Comparison of ENCODE assay signal across 8 cellular contexts in genomic region chr4:118865091-118865708, GRCh38. TPM values are rescaled to one million over a fixed set of nuclear protein-coding genes. Genes with fewer than 3 reads are reported as not detected.
DNase-seq lines count a peak whose midpoint lies in the region; ATAC-seq and TF ChIP-seq lines count a peak whose summit lies in the region.

No MANE protein-coding gene starts in this region.

- H3K9ac ChIP-seq in SU-DHL-6 (ENCODE audit: low read length) (no peak overlapping the region), neuronal stem cell (ENCODE audit: low read depth, low read length, poor library complexity) (no peak overlapping the region)

- H2AFZ ChIP-seq in SU-DHL-6 (ENCODE audit: low read depth, low read length, severe bottlenecking) (peak overlapping the region; percentile 51), neuronal stem cell (ENCODE audit: low read length) (peak overlapping the region; percentile 74)

- H3K4me2 ChIP-seq in SU-DHL-6 (ENCODE audit: low read depth, low read length, poor library complexity, severe bottlenecking) (no peak overlapping the region), neuronal stem cell (ENCODE audit: insufficient read depth, low read length, poor library complexity, severe bottlenecking) (no peak overlapping the region)

- H3F3A ChIP-seq in SU-DHL-6 (ENCODE audit: insufficient read depth): no peaks in the 10 kb centered on the region

- H3K27ac ChIP-seq in SU-DHL-6 (ENCODE audit: low read depth, low read length): no peak overlapping the region
- no peak overlapping the region for H3K27ac ChIP-seq in neuronal stem cell (replicated peaks; ENCODE audit: low read length)

- no peaks in the 10 kb centered on the region for H4K20me1 ChIP-seq in SU-DHL-6 (ENCODE audit: low read depth, low read length)

- intact Hi-C loops in Right ventricle myocardium inferior (cut with DNase I) (no loop called here), cardiac septum (cut with DNase I) (no loop called here)

- TF ChIP-seq CTCF in HFF-Myc (IDR thresholded peaks at IDR 0.05; ENCODE audit: low read depth, low read length, missing control alignments): peak; percentile 73
- peak; percentile 15 for TF ChIP-seq CTCF in SU-DHL-6 (IDR thresholded peaks at IDR 0.05; ENCODE audit: insufficient read depth, low read length, poor library complexity, severe bottlenecking)
- peak; percentile 87 for TF ChIP-seq CTCF in fibroblast of mammary gland (conservative IDR thresholded peaks at IDR 0.05; ENCODE audit: control insufficient read depth, insufficient read depth, low read depth, low read length)

- H3K79me1 ChIP-seq in neuronal stem cell (ENCODE audit: low read depth, low read length): no peaks in the 10 kb centered on the region

- no peaks in the 10 kb centered on the region for H3K79me2 ChIP-seq in SU-DHL-6 (ENCODE audit: insufficient read depth, low read length)

- H3K18ac ChIP-seq in neuronal stem cell (ENCODE audit: low read length): no peak overlapping the region

- DNase-seq in Right ventricle myocardium inferior (ENCODE audit: missing footprints): no peak
- DNase-seq in cardiac septum (ENCODE audit: low spot score): no peak
- peak; percentile 43 for DNase-seq in HFF-Myc (ENCODE audit: extremely low read depth, low read depth)
- peak; percentile 26 for DNase-seq in NCI-H128 (lab: John Stamatoyannopoulos, UW; ENCODE audit: unreplicated experiment)
- peak; percentile 61 for DNase-seq in fibroblast of mammary gland (ENCODE audit: low read depth)
- DNase-seq in neuronal stem cell (ENCODE audit: low spot score): peak; percentile 17
- DNase-seq in T-helper 9 cell: no peak

- H2BK5ac ChIP-seq in neuronal stem cell (ENCODE audit: low read length): no peak overlapping the region

- H2AK5ac ChIP-seq in neuronal stem cell (ENCODE audit: low read depth, low read length): no peak overlapping the region

- peaks cover 1 to 3% of the 10 kb centered on the region in 2 donors for H3K4me1 ChIP-seq in neuronal stem cell (ENCODE audit: control insufficient read depth in 2 of 2, insufficient read depth in 1 of 2, low read depth in 1 of 2, low read length in 2 of 2)

- no peak overlapping the region for H2BK15ac ChIP-seq in neuronal stem cell (ENCODE audit: low read length)

- H2BK120ac ChIP-seq in neuronal stem cell (ENCODE audit: low read depth, low read length): no peak overlapping the region

- H3K4me3 ChIP-seq in HFF-Myc (replicated peaks; ENCODE audit: low read depth, low read length): no peak overlapping the region
- no peak overlapping the region for H3K4me3 ChIP-seq in SU-DHL-6 (ENCODE audit: insufficient read depth, low read length, poor library complexity, severe bottlenecking)
- H3K4me3 ChIP-seq in fibroblast of mammary gland (ENCODE audit: control insufficient read depth, low read depth, low read length): no peak overlapping the region
- no peak overlapping the region for H3K4me3 ChIP-seq in neuronal stem cell (ENCODE audit: low read length in 2 of 2)

- H3K14ac ChIP-seq in neuronal stem cell (ENCODE audit: low read length): no peak overlapping the region

- H3K4ac ChIP-seq in neuronal stem cell (ENCODE audit: low read length): no peak overlapping the region

- ATAC-seq in Right ventricle myocardium inferior: peak; percentile 78

- no peak overlapping the region for H4K8ac ChIP-seq in neuronal stem cell (ENCODE audit: low read depth, low read length)

- H3K27me3 ChIP-seq in SU-DHL-6 (ENCODE audit: low read length) (no peaks in the 10 kb centered on the region), neuronal stem cell (ENCODE audit: control insufficient read depth in 3 of 3, insufficient read depth in 3 of 3, low read depth in 1 of 3, low read length in 3 of 3) (no peaks in the 10 kb centered on the region)

- H3K36me3 ChIP-seq in SU-DHL-6 (ENCODE audit: low read length): no peaks in the 10 kb centered on the region
- no peaks in the 10 kb centered on the region for H3K36me3 ChIP-seq in neuronal stem cell (replicated peaks in 1 of 2; ENCODE audit: control insufficient read depth in 2 of 2, insufficient read depth in 2 of 2, low read length in 2 of 2)

- no peaks in the 10 kb centered on the region for H3K9me2 ChIP-seq in SU-DHL-6 (replicated peaks; ENCODE audit: insufficient read depth, low read length)

- no peak overlapping the region for H4K91ac ChIP-seq in neuronal stem cell (ENCODE audit: low read depth, low read length, poor library complexity)

- H3K9me3 ChIP-seq in SU-DHL-6 (ENCODE audit: insufficient read depth, low read length) (no peaks in the 10 kb centered on the region), neuronal stem cell (replicated peaks in 1 of 2; ENCODE audit: control insufficient read depth in 2 of 2, insufficient read depth in 1 of 2, low read depth in 1 of 2, low read length in 2 of 2) (no peaks in the 10 kb centered on the region)

- H2BK12ac ChIP-seq in neuronal stem cell (ENCODE audit: low read length): no peak overlapping the region

- WGBS in neuronal stem cell (ENCODE audit: extremely low coverage in 2 of 2, insufficient read length in 2 of 2, insufficient replicate concordance in 1 of 2), 2 donors: no CpG with 5 or more reads among the region's 5 CpGs

- no peak overlapping the region for H3K23ac ChIP-seq in neuronal stem cell (ENCODE audit: low read depth, low read length, poor library complexity)

RNA-seq across cellular contexts. Expression of gene SYNPO2, which starts 23.5 kb away (rescaled TPM):
- 206 TPM for total RNA-seq in Right ventricle myocardium inferior
- 316 TPM for total RNA-seq in cardiac septum
- polyA plus RNA-seq in neuronal stem cell (2013, experiment 1 of 2): 0.04 TPM
- 0.03 TPM for polyA plus RNA-seq in neuronal stem cell (2013, experiment 2 of 2)

RNA-seq across cellular contexts. Expression of gene SEC24D, which starts 29.3 kb away (rescaled TPM):
- total RNA-seq in Right ventricle myocardium inferior: 12.2 TPM
- 23.7 TPM for total RNA-seq in cardiac septum
- 17.8 TPM for polyA plus RNA-seq in neuronal stem cell (2013, experiment 1 of 2)
- 16.4 TPM for polyA plus RNA-seq in neuronal stem cell (2013, experiment 2 of 2)

Comparison
In these comparisons a context has a peak if more than half of its experiments do, and no peak if none do; other contexts are left out.
1. DNase-seq: peak in HFF-Myc (single experiment), NCI-H128 (single experiment), fibroblast of mammary gland (single experiment) and neuronal stem cell (single experiment); none in Right ventricle myocardium inferior (single experiment), cardiac septum (single experiment) and T-helper 9 cell (single experiment).
2. CTCF ChIP-seq: peak in every context shown above with its lines; median percentile 87 in fibroblast of mammary gland; 73 in HFF-Myc; 15 in SU-DHL-6.